In the genomic region with DNA sequence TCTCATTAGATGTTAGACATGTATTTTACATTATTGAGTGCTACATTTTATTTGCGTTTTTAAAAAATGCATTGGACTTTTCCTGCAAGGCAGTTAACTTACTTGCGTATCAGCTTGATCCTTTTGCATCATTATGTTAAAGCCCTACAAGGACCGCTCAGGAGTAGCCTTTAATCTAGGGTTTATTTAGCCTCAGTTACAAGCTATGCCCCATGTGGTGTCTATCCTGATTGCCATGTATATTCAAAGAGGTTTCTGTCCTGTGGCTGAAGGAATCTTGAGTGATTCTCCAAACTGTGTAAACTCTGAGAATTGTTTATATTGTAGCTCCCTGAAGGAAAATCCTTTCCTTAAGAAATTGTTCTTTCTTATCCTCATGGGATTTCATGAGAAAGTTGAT, we compare ENCODE assay signal across 1 cellular context.
TF ChIP-seq lines count a peak whose summit lies in the region.

No MANE protein-coding gene starts in this region.

TF ChIP-seq in GM23338, 12 proteins besides CTCF, POLR2A, EP300 and RAD21 (continued from another document):
- TF ChIP-seq EZH2 (IDR thresholded peaks at IDR 0.05; ENCODE audit: low read depth, unreplicated experiment) (no peak), JUNB (IDR thresholded peaks at IDR 0.05; ENCODE audit: unreplicated experiment) (no peak)
- TF ChIP-seq, protein P1, sequence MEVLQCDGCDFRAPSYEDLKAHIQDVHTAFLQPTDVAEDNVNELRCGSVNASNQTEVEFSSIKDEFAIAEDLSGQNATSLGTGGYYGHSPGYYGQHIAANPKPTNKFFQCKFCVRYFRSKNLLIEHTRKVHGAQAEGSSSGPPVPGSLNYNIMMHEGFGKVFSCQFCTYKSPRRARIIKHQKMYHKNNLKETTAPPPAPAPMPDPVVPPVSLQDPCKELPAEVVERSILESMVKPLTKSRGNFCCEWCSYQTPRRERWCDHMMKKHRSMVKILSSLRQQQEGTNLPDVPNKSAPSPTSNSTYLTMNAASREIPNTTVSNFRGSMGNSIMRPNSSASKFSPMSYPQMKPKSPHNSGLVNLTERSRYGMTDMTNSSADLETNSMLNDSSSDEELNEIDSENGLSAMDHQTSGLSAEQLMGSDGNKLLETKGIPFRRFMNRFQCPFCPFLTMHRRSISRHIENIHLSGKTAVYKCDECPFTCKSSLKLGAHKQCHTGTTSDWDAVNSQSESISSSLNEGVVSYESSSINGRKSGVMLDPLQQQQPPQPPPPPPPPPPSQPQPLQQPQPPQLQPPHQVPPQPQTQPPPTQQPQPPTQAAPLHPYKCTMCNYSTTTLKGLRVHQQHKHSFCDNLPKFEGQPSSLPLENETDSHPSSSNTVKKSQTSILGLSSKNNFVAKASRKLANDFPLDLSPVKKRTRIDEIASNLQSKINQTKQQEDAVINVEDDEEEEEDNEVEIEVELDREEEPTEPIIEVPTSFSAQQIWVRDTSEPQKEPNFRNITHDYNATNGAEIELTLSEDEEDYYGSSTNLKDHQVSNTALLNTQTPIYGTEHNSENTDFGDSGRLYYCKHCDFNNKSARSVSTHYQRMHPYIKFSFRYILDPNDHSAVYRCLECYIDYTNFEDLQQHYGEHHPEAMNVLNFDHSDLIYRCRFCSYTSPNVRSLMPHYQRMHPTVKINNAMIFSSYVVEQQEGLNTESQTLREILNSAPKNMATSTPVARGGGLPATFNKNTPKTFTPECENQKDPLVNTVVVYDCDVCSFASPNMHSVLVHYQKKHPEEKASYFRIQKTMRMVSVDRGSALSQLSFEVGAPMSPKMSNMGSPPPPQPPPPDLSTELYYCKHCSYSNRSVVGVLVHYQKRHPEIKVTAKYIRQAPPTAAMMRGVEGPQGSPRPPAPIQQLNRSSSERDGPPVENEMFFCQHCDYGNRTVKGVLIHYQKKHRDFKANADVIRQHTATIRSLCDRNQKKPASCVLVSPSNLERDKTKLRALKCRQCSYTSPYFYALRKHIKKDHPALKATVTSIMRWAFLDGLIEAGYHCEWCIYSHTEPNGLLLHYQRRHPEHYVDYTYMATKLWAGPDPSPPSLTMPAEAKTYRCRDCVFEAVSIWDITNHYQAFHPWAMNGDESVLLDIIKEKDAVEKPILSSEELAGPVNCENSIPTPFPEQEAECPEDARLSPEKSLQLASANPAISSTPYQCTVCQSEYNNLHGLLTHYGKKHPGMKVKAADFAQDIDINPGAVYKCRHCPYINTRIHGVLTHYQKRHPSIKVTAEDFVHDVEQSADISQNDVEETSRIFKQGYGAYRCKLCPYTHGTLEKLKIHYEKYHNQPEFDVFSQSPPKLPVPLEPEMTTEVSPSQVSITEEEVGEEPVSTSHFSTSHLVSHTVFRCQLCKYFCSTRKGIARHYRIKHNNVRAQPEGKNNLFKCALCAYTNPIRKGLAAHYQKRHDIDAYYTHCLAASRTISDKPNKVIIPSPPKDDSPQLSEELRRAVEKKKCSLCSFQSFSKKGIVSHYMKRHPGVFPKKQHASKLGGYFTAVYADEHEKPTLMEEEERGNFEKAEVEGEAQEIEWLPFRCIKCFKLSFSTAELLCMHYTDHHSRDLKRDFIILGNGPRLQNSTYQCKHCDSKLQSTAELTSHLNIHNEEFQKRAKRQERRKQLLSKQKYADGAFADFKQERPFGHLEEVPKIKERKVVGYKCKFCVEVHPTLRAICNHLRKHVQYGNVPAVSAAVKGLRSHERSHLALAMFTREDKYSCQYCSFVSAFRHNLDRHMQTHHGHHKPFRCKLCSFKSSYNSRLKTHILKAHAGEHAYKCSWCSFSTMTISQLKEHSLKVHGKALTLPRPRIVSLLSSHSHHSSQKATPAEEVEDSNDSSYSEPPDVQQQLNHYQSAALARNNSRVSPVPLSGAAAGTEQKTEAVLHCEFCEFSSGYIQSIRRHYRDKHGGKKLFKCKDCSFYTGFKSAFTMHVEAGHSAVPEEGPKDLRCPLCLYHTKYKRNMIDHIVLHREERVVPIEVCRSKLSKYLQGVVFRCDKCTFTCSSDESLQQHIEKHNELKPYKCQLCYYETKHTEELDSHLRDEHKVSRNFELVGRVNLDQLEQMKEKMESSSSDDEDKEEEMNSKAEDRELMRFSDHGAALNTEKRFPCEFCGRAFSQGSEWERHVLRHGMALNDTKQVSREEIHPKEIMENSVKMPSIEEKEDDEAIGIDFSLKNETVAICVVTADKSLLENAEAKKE (CRISPR knock-in tag; IDR thresholded peaks at IDR 0.05), result no peak
TF ChIP-seq in GM23338: peak in this region for 0.
